Comparison of ENCODE assay signal across 8 cellular contexts in the genomic region with DNA sequence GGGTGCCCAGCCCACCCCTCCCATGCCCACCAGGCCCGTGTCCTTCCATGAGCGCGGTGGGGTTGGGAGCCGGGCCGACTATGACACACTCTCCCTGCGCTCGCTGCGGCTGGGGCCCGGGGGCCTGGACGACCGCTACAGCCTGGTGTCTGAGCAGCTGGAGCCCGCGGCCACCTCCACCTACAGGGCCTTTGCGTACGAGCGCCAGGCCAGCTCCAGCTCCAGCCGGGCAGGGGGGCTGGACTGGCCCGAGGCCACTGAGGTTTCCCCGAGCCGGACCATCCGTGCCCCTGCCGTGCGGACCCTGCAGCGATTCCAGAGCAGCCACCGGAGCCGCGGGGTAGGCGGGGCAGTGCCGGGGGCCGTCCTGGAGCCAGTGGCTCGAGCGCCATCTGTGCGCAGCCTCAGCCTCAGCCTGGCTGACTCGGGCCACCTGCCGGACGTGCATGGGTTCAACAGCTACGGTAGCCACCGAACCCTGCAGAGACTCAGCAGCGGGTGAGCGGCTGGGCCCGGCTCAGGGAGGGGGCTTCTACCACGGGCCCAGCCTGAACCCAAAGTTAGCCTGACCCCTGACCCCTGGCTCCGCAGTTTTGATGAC. TPM values are rescaled to one million over a fixed set of nuclear protein-coding genes. Genes with fewer than 3 reads are reported as not detected.
DNase-seq lines count a peak whose midpoint lies in the region; ATAC-seq and TF ChIP-seq lines count a peak whose summit lies in the region.

No MANE protein-coding gene starts in this region.

- TF ChIP-seq POLR2A in breast epithelium (IDR thresholded peaks at IDR 0.05): no peak

- DNase-seq in breast epithelium (ENCODE audit: low spot score in 2 of 2) (no peak), MCF 10A (ENCODE audit: unreplicated experiment) (no peak), HUDEP-2 (lab: John Stamatoyannopoulos, UW; ENCODE audit: unreplicated experiment in 76 of 76) (peak in 56 of 76 experiments; percentile 9 to 68 (median 37)), head of caudate nucleus (peak in 32 of 42 donors; percentile 21 to 79 (median 49)), SIG-M5 (lab: John Stamatoyannopoulos, UW) (no peak)
- peak; percentile 67 for DNase-seq in activated CD8-positive, alpha-beta T cell treated with anti-CD3 and anti-CD28 coated beads for 36 hours

- no peaks in the 10 kb centered on the region for H3K9me3 Mint-ChIP-seq in MCF 10A (ENCODE audit: unreplicated experiment)
- H3K9me3 Mint-ChIP-seq in activated CD8-positive, alpha-beta T cell treated with anti-CD3 and anti-CD28 coated beads for 36 hours: peaks cover 2% of the 10 kb centered on the region
- peaks cover 2% of the 10 kb centered on the region for H3K9me3 Mint-ChIP-seq in stimulated activated memory B cell treated with anti-CD40 and anti-IgM and Interleukin-4, amounts not matched to agents 10 μg/mL and 1 μg/mL and 100 μg/mL, for 72 hours

- no peaks in the 10 kb centered on the region for H3K9me3 ChIP-seq in breast epithelium

- no TSS peak for BruUV-seq in MCF 10A (replicated peaks; lab: Mats Ljungman, UMichigan)

- peaks cover 12% of the 10 kb centered on the region for H3K4me1 Mint-ChIP-seq in MCF 10A (ENCODE audit: insufficient read depth, unreplicated experiment)
- H3K4me1 Mint-ChIP-seq in activated CD8-positive, alpha-beta T cell treated with anti-CD3 and anti-CD28 coated beads for 36 hours (ENCODE audit: low read depth): peaks cover 7% of the 10 kb centered on the region
- H3K4me1 Mint-ChIP-seq in stimulated activated memory B cell treated with anti-CD40 and anti-IgM and Interleukin-4, amounts not matched to agents 10 μg/mL and 1 μg/mL and 100 μg/mL, for 72 hours: peaks cover 16% of the 10 kb centered on the region

- H3K27ac Mint-ChIP-seq in MCF 10A (ENCODE audit: low read depth, unreplicated experiment): no peak overlapping the region
- no peak overlapping the region for H3K27ac Mint-ChIP-seq in activated CD8-positive, alpha-beta T cell treated with anti-CD3 and anti-CD28 coated beads for 36 hours
- no peak overlapping the region for H3K27ac Mint-ChIP-seq in stimulated activated memory B cell treated with anti-CD40 and anti-IgM and Interleukin-4, amounts not matched to agents 10 μg/mL and 1 μg/mL and 100 μg/mL, for 72 hours

- TF ChIP-seq CTCF in breast epithelium (IDR thresholded peaks at IDR 0.05) (peak in 1 of 3 donors; percentile 21), MCF 10A (IDR thresholded peaks at IDR 0.05; ENCODE audit: unreplicated experiment) (no peak)
- no peak for TF ChIP-seq CTCF in activated CD8-positive, alpha-beta T cell treated with anti-CD3 and anti-CD28 coated beads for 36 hours (IDR thresholded peaks at IDR 0.05)

- CTCF ChIA-PET in MCF 10A (lab: Yijun Ruan, JAX): interaction anchor here (0.5 kb wide), 2 partner anchors 102 to 163 kb away, joined by 3 to 4 read pairs; no protein-coding TSS in a partner anchor
- CTCF ChIA-PET in activated CD8-positive, alpha-beta T cell treated with anti-CD3 and anti-CD28 coated beads for 36 hours (lab: Charles Lee): interaction anchor here (0.9 to 1.7 kb wide), 4 partner anchors 9 to 154 kb away, joined by 3 to 4 read pairs (median 4); no protein-coding TSS in a partner anchor

- H3K27ac ChIP-seq in breast epithelium: peak overlapping the region in 1 of 2 donors; percentile 7

- ATAC-seq in activated CD8-positive, alpha-beta T cell treated with anti-CD3 and anti-CD28 coated beads for 36 hours: peak; percentile 81
- ATAC-seq in stimulated activated memory B cell treated with anti-CD40 and anti-IgM and Interleukin-4, amounts not matched to agents 10 μg/mL and 1 μg/mL and 100 μg/mL, for 72 hours: peak; percentile 80
- no peak for ATAC-seq in GM21526 (IDR thresholded peaks at IDR 0.05; ENCODE audit: low FRiP score, unreplicated experiment)

- H3K36me3 Mint-ChIP-seq in MCF 10A (ENCODE audit: insufficient read depth, unreplicated experiment): peaks cover 47% of the 10 kb centered on the region
- peaks cover 2% of the 10 kb centered on the region for H3K36me3 Mint-ChIP-seq in activated CD8-positive, alpha-beta T cell treated with anti-CD3 and anti-CD28 coated beads for 36 hours (ENCODE audit: low read depth)
- H3K36me3 Mint-ChIP-seq in stimulated activated memory B cell treated with anti-CD40 and anti-IgM and Interleukin-4, amounts not matched to agents 10 μg/mL and 1 μg/mL and 100 μg/mL, for 72 hours: no peaks in the 10 kb centered on the region

- no peaks in the 10 kb centered on the region for H3K27me3 Mint-ChIP-seq in MCF 10A (ENCODE audit: insufficient read depth, unreplicated experiment)
- peaks cover 5% of the 10 kb centered on the region for H3K27me3 Mint-ChIP-seq in activated CD8-positive, alpha-beta T cell treated with anti-CD3 and anti-CD28 coated beads for 36 hours
- H3K27me3 Mint-ChIP-seq in stimulated activated memory B cell treated with anti-CD40 and anti-IgM and Interleukin-4, amounts not matched to agents 10 μg/mL and 1 μg/mL and 100 μg/mL, for 72 hours: peaks cover 20% of the 10 kb centered on the region

- H3K4me3 ChIP-seq in breast epithelium: peak overlapping the region; percentile 21 to 63 (median 33)

- no peak overlapping the region for H3K4me3 Mint-ChIP-seq in MCF 10A (ENCODE audit: unreplicated experiment)
- no peak overlapping the region for H3K4me3 Mint-ChIP-seq in activated CD8-positive, alpha-beta T cell treated with anti-CD3 and anti-CD28 coated beads for 36 hours
- peak overlapping the region; percentile 52 for H3K4me3 Mint-ChIP-seq in stimulated activated memory B cell treated with anti-CD40 and anti-IgM and Interleukin-4, amounts not matched to agents 10 μg/mL and 1 μg/mL and 100 μg/mL, for 72 hours

- peaks cover 10 to 16% of the 10 kb centered on the region in 2 donors for H3K4me1 ChIP-seq in breast epithelium

- intact Hi-C loops in breast epithelium (cut with DNase I; ENCODE audit: low total_unique reads) (no loop called here), MCF 10A (cut with micrococcal nuclease) (no loop called here), head of caudate nucleus (cut with DNase I) (no loop called here)
- intact Hi-C loops in activated CD8-positive, alpha-beta T cell treated with anti-CD3 and anti-CD28 coated beads for 36 hours (cut with micrococcal nuclease): no loop called here

- H3K27me3 ChIP-seq in breast epithelium: peaks cover 4 to 6% of the 10 kb centered on the region in 2 donors

- POLR2A ChIA-PET in MCF 10A (lab: Yijun Ruan, JAX): interaction anchor here (0.6 to 1.4 kb wide), 3 partner anchors 139 to 190 kb away, joined by 3 to 4 read pairs (median 3); partner anchors contain the start of genes BET1L and RIC8A
- POLR2A ChIA-PET in activated CD8-positive, alpha-beta T cell treated with anti-CD3 and anti-CD28 coated beads for 36 hours (lab: Charles Lee): interaction anchor here (1.4 kb wide), 1 partner anchor 9 kb away, joined by 5 read pairs; no protein-coding TSS in a partner anchor

- no peaks in the 10 kb centered on the region for H3K36me3 ChIP-seq in breast epithelium

RNA-seq across cellular contexts. Expression of gene PKP3, which starts 3.0 kb away (rescaled TPM):
- total RNA-seq in breast epithelium (10 to 100 TPM in 2 of 3 donors, under 1 TPM in 1; 0.32 to 60.9 (median 36.7) TPM), MCF 10A (2022) (129 and 177 TPM in 2 replicates)
- total RNA-seq in activated CD8-positive, alpha-beta T cell treated with anti-CD3 and anti-CD28 coated beads for 36 hours: under 1 TPM in 1 of 2 experiments, not detected in 1; 0.18 TPM

RNA-seq across cellular contexts. Expression of gene SIGIRR, which starts 17.8 kb away (rescaled TPM):
- total RNA-seq in breast epithelium (10 to 100 TPM; 37.3 to 49.8 (median 46.5) TPM), MCF 10A (2022) (6.2 and 7.7 TPM in 2 replicates)
- 10 to 100 TPM; 33.9 to 35.0 TPM for total RNA-seq in activated CD8-positive, alpha-beta T cell treated with anti-CD3 and anti-CD28 coated beads for 36 hours

RNA-seq across cellular contexts. Expression of gene B4GALNT4, which starts 27.7 kb away (rescaled TPM):
- total RNA-seq in breast epithelium: 10 to 100 TPM in 1 of 3 donors, 1 to 10 TPM in 1, under 1 TPM in 1; 0.48 to 11.3 (median 8.2) TPM
- 20.0 and 25.9 TPM in 2 replicates for total RNA-seq in MCF 10A (2022)
- total RNA-seq in activated CD8-positive, alpha-beta T cell treated with anti-CD3 and anti-CD28 coated beads for 36 hours: 1 to 10 TPM; 1.5 to 3.4 TPM

RNA-seq across cellular contexts. Expression of gene ANO9, which starts 44.8 kb away (rescaled TPM):
- 10 to 100 TPM in 1 of 3 donors, 1 to 10 TPM in 1, under 1 TPM in 1; 0.32 to 14.2 (median 9.8) TPM for total RNA-seq in breast epithelium
- 7.2 and 9.4 TPM in 2 replicates for total RNA-seq in MCF 10A (2022)
- total RNA-seq in activated CD8-positive, alpha-beta T cell treated with anti-CD3 and anti-CD28 coated beads for 36 hours: 10 to 100 TPM; 28.2 to 29.0 TPM

RNA-seq across cellular contexts. Expression of gene PTDSS2, which starts 53.0 kb away (rescaled TPM):
- total RNA-seq in breast epithelium (10 to 100 TPM; 23.8 to 53.7 (median 33.1) TPM), MCF 10A (2022) (28.2 and 29.4 TPM in 2 replicates)
- 10 to 100 TPM; 17.4 to 18.0 TPM for total RNA-seq in activated CD8-positive, alpha-beta T cell treated with anti-CD3 and anti-CD28 coated beads for 36 hours

Comparison
In these comparisons a context has a peak if more than half of its experiments do, and no peak if none do; other contexts are left out.
1. DNase-seq: peak in HUDEP-2 (56 of 76), activated CD8-positive, alpha-beta T cell treated with anti-CD3 and anti-CD28 coated beads for 36 hours (single experiment) and head of caudate nucleus (32 of 42); none in breast epithelium (0 of 2), MCF 10A (single experiment) and SIG-M5 (single experiment).